1 cellular context compared by ENCODE assay signal in genomic region chr3:101561630-101562328, GRCh38.
TF ChIP-seq lines count a peak whose summit lies in the region.

TSS of gene TRMT10C (plus strand) at chr3:101561868. CDS start at chr3:101564782, 2,914 bp downstream.

TF ChIP-seq in HepG2, 621 proteins besides CTCF, POLR2A, EP300 and RAD21 (continued from another document and continues in another):
- TF ChIP-seq ZNF570 (CRISPR knock-in tag; IDR thresholded peaks at IDR 0.05; ENCODE audit: borderline replicate concordance) = no peak
- peak; percentile 97 for TF ChIP-seq PHF20 (CRISPR knock-in tag; IDR thresholded peaks at IDR 0.05)
- TF ChIP-seq, protein P1, sequence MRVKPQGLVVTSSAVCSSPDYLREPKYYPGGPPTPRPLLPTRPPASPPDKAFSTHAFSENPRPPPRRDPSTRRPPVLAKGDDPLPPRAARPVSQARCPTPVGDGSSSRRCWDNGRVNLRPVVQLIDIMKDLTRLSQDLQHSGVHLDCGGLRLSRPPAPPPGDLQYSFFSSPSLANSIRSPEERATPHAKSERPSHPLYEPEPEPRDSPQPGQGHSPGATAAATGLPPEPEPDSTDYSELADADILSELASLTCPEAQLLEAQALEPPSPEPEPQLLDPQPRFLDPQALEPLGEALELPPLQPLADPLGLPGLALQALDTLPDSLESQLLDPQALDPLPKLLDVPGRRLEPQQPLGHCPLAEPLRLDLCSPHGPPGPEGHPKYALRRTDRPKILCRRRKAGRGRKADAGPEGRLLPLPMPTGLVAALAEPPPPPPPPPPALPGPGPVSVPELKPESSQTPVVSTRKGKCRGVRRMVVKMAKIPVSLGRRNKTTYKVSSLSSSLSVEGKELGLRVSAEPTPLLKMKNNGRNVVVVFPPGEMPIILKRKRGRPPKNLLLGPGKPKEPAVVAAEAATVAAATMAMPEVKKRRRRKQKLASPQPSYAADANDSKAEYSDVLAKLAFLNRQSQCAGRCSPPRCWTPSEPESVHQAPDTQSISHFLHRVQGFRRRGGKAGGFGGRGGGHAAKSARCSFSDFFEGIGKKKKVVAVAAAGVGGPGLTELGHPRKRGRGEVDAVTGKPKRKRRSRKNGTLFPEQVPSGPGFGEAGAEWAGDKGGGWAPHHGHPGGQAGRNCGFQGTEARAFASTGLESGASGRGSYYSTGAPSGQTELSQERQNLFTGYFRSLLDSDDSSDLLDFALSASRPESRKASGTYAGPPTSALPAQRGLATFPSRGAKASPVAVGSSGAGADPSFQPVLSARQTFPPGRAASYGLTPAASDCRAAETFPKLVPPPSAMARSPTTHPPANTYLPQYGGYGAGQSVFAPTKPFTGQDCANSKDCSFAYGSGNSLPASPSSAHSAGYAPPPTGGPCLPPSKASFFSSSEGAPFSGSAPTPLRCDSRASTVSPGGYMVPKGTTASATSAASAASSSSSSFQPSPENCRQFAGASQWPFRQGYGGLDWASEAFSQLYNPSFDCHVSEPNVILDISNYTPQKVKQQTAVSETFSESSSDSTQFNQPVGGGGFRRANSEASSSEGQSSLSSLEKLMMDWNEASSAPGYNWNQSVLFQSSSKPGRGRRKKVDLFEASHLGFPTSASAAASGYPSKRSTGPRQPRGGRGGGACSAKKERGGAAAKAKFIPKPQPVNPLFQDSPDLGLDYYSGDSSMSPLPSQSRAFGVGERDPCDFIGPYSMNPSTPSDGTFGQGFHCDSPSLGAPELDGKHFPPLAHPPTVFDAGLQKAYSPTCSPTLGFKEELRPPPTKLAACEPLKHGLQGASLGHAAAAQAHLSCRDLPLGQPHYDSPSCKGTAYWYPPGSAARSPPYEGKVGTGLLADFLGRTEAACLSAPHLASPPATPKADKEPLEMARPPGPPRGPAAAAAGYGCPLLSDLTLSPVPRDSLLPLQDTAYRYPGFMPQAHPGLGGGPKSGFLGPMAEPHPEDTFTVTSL (CRISPR knock-in tag; IDR thresholded peaks at IDR 0.05; ENCODE audit: borderline replicate concordance) = no peak
- TF ChIP-seq ZNF672 (CRISPR knock-in tag; IDR thresholded peaks at IDR 0.05) = no peak
- TF ChIP-seq, protein P2, sequence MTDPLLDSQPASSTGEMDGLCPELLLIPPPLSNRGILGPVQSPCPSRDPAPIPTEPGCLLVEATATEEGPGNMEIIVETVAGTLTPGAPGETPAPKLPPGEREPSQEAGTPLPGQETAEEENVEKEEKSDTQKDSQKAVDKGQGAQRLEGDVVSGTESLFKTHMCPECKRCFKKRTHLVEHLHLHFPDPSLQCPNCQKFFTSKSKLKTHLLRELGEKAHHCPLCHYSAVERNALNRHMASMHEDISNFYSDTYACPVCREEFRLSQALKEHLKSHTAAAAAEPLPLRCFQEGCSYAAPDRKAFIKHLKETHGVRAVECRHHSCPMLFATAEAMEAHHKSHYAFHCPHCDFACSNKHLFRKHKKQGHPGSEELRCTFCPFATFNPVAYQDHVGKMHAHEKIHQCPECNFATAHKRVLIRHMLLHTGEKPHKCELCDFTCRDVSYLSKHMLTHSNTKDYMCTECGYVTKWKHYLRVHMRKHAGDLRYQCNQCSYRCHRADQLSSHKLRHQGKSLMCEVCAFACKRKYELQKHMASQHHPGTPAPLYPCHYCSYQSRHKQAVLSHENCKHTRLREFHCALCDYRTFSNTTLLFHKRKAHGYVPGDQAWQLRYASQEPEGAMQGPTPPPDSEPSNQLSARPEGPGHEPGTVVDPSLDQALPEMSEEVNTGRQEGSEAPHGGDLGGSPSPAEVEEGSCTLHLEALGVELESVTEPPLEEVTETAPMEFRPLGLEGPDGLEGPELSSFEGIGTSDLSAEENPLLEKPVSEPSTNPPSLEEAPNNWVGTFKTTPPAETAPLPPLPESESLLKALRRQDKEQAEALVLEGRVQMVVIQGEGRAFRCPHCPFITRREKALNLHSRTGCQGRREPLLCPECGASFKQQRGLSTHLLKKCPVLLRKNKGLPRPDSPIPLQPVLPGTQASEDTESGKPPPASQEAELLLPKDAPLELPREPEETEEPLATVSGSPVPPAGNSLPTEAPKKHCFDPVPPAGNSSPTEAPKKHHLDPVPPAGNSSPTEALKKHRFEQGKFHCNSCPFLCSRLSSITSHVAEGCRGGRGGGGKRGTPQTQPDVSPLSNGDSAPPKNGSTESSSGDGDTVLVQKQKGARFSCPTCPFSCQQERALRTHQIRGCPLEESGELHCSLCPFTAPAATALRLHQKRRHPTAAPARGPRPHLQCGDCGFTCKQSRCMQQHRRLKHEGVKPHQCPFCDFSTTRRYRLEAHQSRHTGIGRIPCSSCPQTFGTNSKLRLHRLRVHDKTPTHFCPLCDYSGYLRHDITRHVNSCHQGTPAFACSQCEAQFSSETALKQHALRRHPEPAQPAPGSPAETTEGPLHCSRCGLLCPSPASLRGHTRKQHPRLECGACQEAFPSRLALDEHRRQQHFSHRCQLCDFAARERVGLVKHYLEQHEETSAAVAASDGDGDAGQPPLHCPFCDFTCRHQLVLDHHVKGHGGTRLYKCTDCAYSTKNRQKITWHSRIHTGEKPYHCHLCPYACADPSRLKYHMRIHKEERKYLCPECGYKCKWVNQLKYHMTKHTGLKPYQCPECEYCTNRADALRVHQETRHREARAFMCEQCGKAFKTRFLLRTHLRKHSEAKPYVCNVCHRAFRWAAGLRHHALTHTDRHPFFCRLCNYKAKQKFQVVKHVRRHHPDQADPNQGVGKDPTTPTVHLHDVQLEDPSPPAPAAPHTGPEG (CRISPR knock-in tag; IDR thresholded peaks at IDR 0.05) = no peak; the same call in 1 of the 2 replicates
- TF ChIP-seq FOXA3 (CRISPR knock-in tag; IDR thresholded peaks at IDR 0.05) = peak; percentile 66
- TF ChIP-seq RBM39 (IDR thresholded peaks at IDR 0.05; ENCODE audit: low read depth, low read length, poor library complexity, severe bottlenecking) = peak; percentile 30
- TF ChIP-seq, protein P3, sequence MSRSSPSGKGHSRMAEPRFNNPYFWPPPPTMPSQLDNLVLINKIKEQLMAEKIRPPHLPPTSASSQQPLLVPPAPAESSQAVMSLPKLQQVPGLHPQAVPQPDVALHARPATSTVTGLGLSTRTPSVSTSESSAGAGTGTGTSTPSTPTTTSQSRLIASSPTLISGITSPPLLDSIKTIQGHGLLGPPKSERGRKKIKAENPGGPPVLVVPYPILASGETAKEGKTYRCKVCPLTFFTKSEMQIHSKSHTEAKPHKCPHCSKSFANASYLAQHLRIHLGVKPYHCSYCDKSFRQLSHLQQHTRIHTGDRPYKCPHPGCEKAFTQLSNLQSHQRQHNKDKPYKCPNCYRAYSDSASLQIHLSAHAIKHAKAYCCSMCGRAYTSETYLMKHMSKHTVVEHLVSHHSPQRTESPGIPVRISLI (CRISPR knock-in tag; IDR thresholded peaks at IDR 0.05; ENCODE audit: borderline replicate concordance) = peak; percentile 58; the same call in 1 of the 2 replicates
- TF ChIP-seq, protein P4, sequence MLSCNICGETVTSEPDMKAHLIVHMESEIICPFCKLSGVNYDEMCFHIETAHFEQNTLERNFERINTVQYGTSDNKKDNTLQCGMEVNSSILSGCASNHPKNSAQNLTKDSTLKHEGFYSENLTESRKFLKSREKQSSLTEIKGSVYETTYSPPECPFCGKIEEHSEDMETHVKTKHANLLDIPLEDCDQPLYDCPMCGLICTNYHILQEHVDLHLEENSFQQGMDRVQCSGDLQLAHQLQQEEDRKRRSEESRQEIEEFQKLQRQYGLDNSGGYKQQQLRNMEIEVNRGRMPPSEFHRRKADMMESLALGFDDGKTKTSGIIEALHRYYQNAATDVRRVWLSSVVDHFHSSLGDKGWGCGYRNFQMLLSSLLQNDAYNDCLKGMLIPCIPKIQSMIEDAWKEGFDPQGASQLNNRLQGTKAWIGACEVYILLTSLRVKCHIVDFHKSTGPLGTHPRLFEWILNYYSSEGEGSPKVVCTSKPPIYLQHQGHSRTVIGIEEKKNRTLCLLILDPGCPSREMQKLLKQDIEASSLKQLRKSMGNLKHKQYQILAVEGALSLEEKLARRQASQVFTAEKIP (CRISPR knock-in tag; IDR thresholded peaks at IDR 0.05; ENCODE audit: borderline replicate concordance) = no peak
- peak; percentile 98 for TF ChIP-seq ATF1 (CRISPR knock-in tag; IDR thresholded peaks at IDR 0.05)
- no peak for TF ChIP-seq SNRNP70 (IDR thresholded peaks at IDR 0.05; ENCODE audit: low read depth, low read length)
- TF ChIP-seq ADNP (CRISPR knock-in tag; IDR thresholded peaks at IDR 0.05) = no peak
- TF ChIP-seq PRPF4 (IDR thresholded peaks at IDR 0.05; ENCODE audit: low read depth, low read length, poor library complexity, severe bottlenecking) = no peak
- no peak for TF ChIP-seq ZNF512B (CRISPR knock-in tag; IDR thresholded peaks at IDR 0.05; ENCODE audit: borderline replicate concordance)
- peak; percentile 19; the same call in 1 of the 2 replicates for TF ChIP-seq ZKSCAN8 (CRISPR knock-in tag; IDR thresholded peaks at IDR 0.05; ENCODE audit: borderline replicate concordance)
- TF ChIP-seq ZNF569 (CRISPR knock-in tag; IDR thresholded peaks at IDR 0.05; ENCODE audit: borderline replicate concordance) = 0 out of 2 replicates have a peak, but pooled peaks have one; percentile 60
- peak; percentile 97 for TF ChIP-seq YEATS2 (CRISPR knock-in tag; IDR thresholded peaks at IDR 0.05; ENCODE audit: borderline replicate concordance)
- TF ChIP-seq, protein P5, sequence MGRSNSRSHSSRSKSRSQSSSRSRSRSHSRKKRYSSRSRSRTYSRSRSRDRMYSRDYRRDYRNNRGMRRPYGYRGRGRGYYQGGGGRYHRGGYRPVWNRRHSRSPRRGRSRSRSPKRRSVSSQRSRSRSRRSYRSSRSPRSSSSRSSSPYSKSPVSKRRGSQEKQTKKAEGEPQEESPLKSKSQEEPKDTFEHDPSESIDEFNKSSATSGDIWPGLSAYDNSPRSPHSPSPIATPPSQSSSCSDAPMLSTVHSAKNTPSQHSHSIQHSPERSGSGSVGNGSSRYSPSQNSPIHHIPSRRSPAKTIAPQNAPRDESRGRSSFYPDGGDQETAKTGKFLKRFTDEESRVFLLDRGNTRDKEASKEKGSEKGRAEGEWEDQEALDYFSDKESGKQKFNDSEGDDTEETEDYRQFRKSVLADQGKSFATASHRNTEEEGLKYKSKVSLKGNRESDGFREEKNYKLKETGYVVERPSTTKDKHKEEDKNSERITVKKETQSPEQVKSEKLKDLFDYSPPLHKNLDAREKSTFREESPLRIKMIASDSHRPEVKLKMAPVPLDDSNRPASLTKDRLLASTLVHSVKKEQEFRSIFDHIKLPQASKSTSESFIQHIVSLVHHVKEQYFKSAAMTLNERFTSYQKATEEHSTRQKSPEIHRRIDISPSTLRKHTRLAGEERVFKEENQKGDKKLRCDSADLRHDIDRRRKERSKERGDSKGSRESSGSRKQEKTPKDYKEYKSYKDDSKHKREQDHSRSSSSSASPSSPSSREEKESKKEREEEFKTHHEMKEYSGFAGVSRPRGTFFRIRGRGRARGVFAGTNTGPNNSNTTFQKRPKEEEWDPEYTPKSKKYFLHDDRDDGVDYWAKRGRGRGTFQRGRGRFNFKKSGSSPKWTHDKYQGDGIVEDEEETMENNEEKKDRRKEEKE (IDR thresholded peaks at IDR 0.05) = no peak
- TF ChIP-seq ZNF687 (CRISPR knock-in tag; IDR thresholded peaks at IDR 0.05) = peak; percentile 94
- TF ChIP-seq MLLT10 (CRISPR knock-in tag; IDR thresholded peaks at IDR 0.05) = no peak
- TF ChIP-seq KLF15 (CRISPR knock-in tag; IDR thresholded peaks at IDR 0.05; ENCODE audit: borderline replicate concordance) = peak; percentile 56; the same call in 1 of the 2 replicates
